Comparison of ENCODE assay signal across 29 cellular contexts in the genomic region with DNA sequence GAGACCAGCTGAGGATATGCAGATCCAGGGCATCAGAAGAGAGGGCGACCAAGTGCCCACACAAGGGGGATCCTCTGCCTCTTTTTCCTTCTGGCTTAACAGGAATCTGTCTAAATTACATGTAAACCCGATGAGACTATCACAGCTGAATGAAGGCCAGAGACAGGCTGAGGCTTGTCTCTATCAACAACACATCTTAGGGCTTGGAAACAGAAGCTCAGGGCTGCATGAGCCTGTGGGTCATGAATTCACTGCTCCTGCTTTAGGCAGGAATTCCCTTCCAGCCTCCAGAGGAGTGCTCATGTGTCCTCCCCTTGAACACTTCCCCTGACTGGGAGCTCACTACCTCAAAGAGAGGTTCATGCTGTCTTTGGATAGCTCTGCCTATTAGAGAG.
DNase-seq lines count a peak whose midpoint lies in the region; ATAC-seq, FAIRE-seq and TF ChIP-seq lines count a peak whose summit lies in the region.
"Had no signal": no experiment of that assay in that cellular context is flagged by ENCODE, and none has a peak within 500 bp of the region (broad histone marks: within the 10 kb centered on the region; RNA-seq: fewer than 3 reads in every experiment).

No MANE protein-coding gene starts in this region.

- H3K27ac ChIP-seq in left ventricle myocardium inferior (replicated peaks) (no peak overlapping the region), RWPE2 (ENCODE audit: poor library complexity, severe bottlenecking) (no peak overlapping the region), keratinocyte (ENCODE audit: control insufficient read depth, insufficient read depth, low read length) (no peak overlapping the region)
- H3K27ac ChIP-seq: BLaER1, brain microvascular endothelial cell, Peyer's patch, SJCRH30, tibial artery had no signal

- H3K79me2 ChIP-seq in keratinocyte (ENCODE audit: control insufficient read depth, insufficient read depth, low read length), result no peaks in the 10 kb centered on the region

- H3K36me3 ChIP-seq in left ventricle myocardium inferior (no peaks in the 10 kb centered on the region), RWPE2 (ENCODE audit: low read depth) (no peaks in the 10 kb centered on the region), keratinocyte (ENCODE audit: control insufficient read depth in 2 of 2, extremely low read depth in 1 of 2, insufficient read depth in 2 of 2, low read length in 2 of 2) (no peaks in the 10 kb centered on the region)
- H3K36me3 ChIP-seq: BLaER1, brain microvascular endothelial cell, Peyer's patch, SJCRH30, tibial artery had no signal

- H3K9ac ChIP-seq in keratinocyte (ENCODE audit: control insufficient read depth, extremely low read depth, insufficient read depth, low read length), result no peak overlapping the region
- H3K9ac ChIP-seq: BLaER1 had no signal

- H3K27me3 ChIP-seq in left ventricle myocardium inferior (ENCODE audit: low read depth) (no peaks in the 10 kb centered on the region), RWPE2 (ENCODE audit: insufficient read depth, poor library complexity, severe bottlenecking) (no peaks in the 10 kb centered on the region), keratinocyte (ENCODE audit: control insufficient read depth, extremely low read depth, insufficient read depth, low read length) (peaks cover 4% of the 10 kb centered on the region)
- H3K27me3 ChIP-seq: BLaER1, brain microvascular endothelial cell, Peyer's patch had no signal

- H3K9me1 ChIP-seq in keratinocyte (ENCODE audit: control insufficient read depth, extremely low read depth, insufficient read depth, low read length), result no peaks in the 10 kb centered on the region

- H2AFZ ChIP-seq in keratinocyte (ENCODE audit: control insufficient read depth, low read length), result no peak overlapping the region

- H4K20me1 ChIP-seq in keratinocyte (ENCODE audit: control insufficient read depth, extremely low read depth, insufficient read depth, low read length), result peaks cover 2% of the 10 kb centered on the region
- H4K20me1 ChIP-seq: BLaER1 had no signal

- TF ChIP-seq CTCF in left ventricle myocardium inferior (IDR thresholded peaks at IDR 0.05; ENCODE audit: borderline replicate concordance), result no peak
- TF ChIP-seq CTCF in RWPE2 (IDR thresholded peaks at IDR 0.05; ENCODE audit: poor library complexity, severe bottlenecking), result no peak
- TF ChIP-seq CTCF in keratinocyte (optimal IDR thresholded peaks at IDR 0.05 in 1 of 3, IDR thresholded peaks at IDR 0.05 in 1 of 3, conservative IDR thresholded peaks at IDR 0.05 in 1 of 3; ENCODE audit: extremely low read depth in 1 of 3, insufficient read depth in 2 of 3, low read length in 3 of 3), result no peak

- dilution Hi-C loops in keratinocyte (cut with MboI; ENCODE audit: extremely low pct_ligation_motif_present, low sequenced_read_pairs), result no loop called here

- intact Hi-C loops in cardiac septum (cut with DNase I) (no loop called here), left ventricle myocardium inferior (cut with micrococcal nuclease) (no loop called here)

- H3K4me2 ChIP-seq in keratinocyte (ENCODE audit: control insufficient read depth, extremely low read depth, insufficient read depth, low read depth, low read length), result peak overlapping the region; percentile 23

- H3K9me3 ChIP-seq in left ventricle myocardium inferior (replicated peaks) (no peaks in the 10 kb centered on the region), RWPE2 (ENCODE audit: severe bottlenecking) (no peaks in the 10 kb centered on the region), keratinocyte (ENCODE audit: control insufficient read depth, low read depth, low read length) (no peaks in the 10 kb centered on the region)
- H3K9me3 ChIP-seq: BLaER1, Peyer's patch, SJCRH30, tibial artery had no signal

- DNase-seq in cardiac septum (ENCODE audit: low spot score) (peak; percentile 39), left ventricle myocardium inferior (no peak), RWPE2 (ENCODE audit: low spot score) (no peak), keratinocyte (ENCODE audit: low read depth, low spot score) (no peak), foreskin melanocyte (no peak), NCI-H128 (lab: John Stamatoyannopoulos, UW; ENCODE audit: unreplicated experiment) (no peak)
- DNase-seq: activated CD4-positive, alpha-beta T cell treated with anti-CD3 and anti-CD28 coated beads for 48 hours; amygdala; brain microvascular endothelial cell; DMS53; immature natural killer cell; KBM-7; mesenchymal stem cell; NCI-H1417; NCI-H2081; NCI-H226; Peyer's patch; SJCRH30; stimulated activated CD4-positive, alpha-beta T cell treated with anti-CD3 and anti-CD28 coated beads, Interleukin-4, amount 100 ng/mL, for 24 hours; T-cell had no signal

- ATAC-seq in RWPE2 (ENCODE audit: low read depth) (peak; percentile 85), GM21529 (IDR thresholded peaks at IDR 0.05; ENCODE audit: unreplicated experiment) (no peak)
- ATAC-seq: activated naive CD4-positive, alpha-beta T cell treated with anti-CD3 and anti-CD28 coated beads, Interleukin-2, amount 50 U/mL, for 72 hours; activated T-helper 17 cell treated with anti-CD3 and anti-CD28 coated beads, Interleukin-2, amount 50 U/mL, for 72 hours; left colon; T-cell had no signal

- peak; percentile 70 for FAIRE-seq in keratinocyte (lab: Jason Lieb, UNC)
- FAIRE-seq: endothelial cell of umbilical vein, G401.6, HTR-8/SVneo had no signal

- H3K4me3 ChIP-seq in left ventricle myocardium inferior (no peak overlapping the region), RWPE2 (ENCODE audit: severe bottlenecking) (no peak overlapping the region), keratinocyte (ENCODE audit: control insufficient read depth in 2 of 3, extremely low read depth in 1 of 3, insufficient read depth in 2 of 3, low read depth in 1 of 3, low read length in 3 of 3) (no peak overlapping the region)
- H3K4me3 ChIP-seq: BLaER1, Peyer's patch, SJCRH30, tibial artery had no signal

- peaks cover 12% of the 10 kb centered on the region for H3K4me1 ChIP-seq in left ventricle myocardium inferior
- H3K4me1 ChIP-seq in RWPE2 (ENCODE audit: insufficient read depth, poor library complexity, severe bottlenecking), result peaks cover 3% of the 10 kb centered on the region
- peaks cover 6% of the 10 kb centered on the region for H3K4me1 ChIP-seq in keratinocyte (ENCODE audit: control insufficient read depth, extremely low read depth, insufficient read depth, low read length)
- H3K4me1 ChIP-seq: Peyer's patch, SJCRH30, tibial artery had no signal
